In the genomic region with DNA sequence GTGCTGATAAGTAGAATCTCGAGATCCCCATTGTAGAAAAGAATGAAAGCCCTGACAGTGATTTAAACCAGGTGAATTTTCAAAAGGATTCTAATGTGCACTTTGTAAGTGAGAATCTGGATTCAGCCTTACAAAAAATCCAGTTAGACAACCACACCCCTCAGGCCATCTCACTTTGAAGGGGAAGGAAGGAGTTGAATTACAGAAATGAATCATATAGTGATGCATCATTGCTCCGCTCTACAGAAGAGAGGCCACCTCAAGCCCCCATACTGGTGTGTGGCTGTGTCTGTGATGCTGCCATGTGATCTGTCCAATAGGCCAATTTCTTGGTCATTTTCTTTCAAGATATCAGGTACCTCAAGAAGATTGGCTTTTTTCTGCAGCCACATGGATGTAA, we compare ENCODE assay signal across 12 cellular contexts.
DNase-seq lines count a peak whose midpoint lies in the region; ATAC-seq, FAIRE-seq and TF ChIP-seq lines count a peak whose summit lies in the region.
"Had no signal": no experiment of that assay in that cellular context is flagged by ENCODE, and none has a peak within 500 bp of the region (broad histone marks: within the 10 kb centered on the region; RNA-seq: fewer than 3 reads in every experiment).

No MANE protein-coding gene starts in this region.

- FAIRE-seq in RCC 7860 (lab: Jason Lieb, UNC), result no peak

- H3K4me3 ChIP-seq in HFF-Myc (replicated peaks; ENCODE audit: low read depth, low read length) (no peak overlapping the region), Peyer's patch (no peak overlapping the region)
- H3K4me3 ChIP-seq: upper lobe of left lung had no signal

- no peak overlapping the region for H3K27ac ChIP-seq in Peyer's patch
- H3K27ac ChIP-seq: upper lobe of left lung had no signal

- ATAC-seq in HG02642 (IDR thresholded peaks at IDR 0.05; ENCODE audit: poor library complexity, unreplicated experiment), result no peak
- ATAC-seq in HG02981 (IDR thresholded peaks at IDR 0.05; ENCODE audit: unreplicated experiment), result no peak

- H3K4me1 ChIP-seq in Peyer's patch, result no peaks in the 10 kb centered on the region
- H3K4me1 ChIP-seq: upper lobe of left lung had no signal

- TF ChIP-seq CTCF in HFF-Myc (IDR thresholded peaks at IDR 0.05; ENCODE audit: low read depth, low read length, missing control alignments) (no peak), Peyer's patch (IDR thresholded peaks at IDR 0.05) (no peak)

- no peaks in the 10 kb centered on the region for H3K9me3 ChIP-seq in Peyer's patch
- H3K9me3 ChIP-seq: upper lobe of left lung had no signal

- H3K27me3 ChIP-seq in Peyer's patch, result no peaks in the 10 kb centered on the region
- H3K27me3 ChIP-seq: upper lobe of left lung had no signal

- H3K36me3 ChIP-seq in Peyer's patch, result no peaks in the 10 kb centered on the region
- H3K36me3 ChIP-seq: upper lobe of left lung had no signal

- TF ChIP-seq POLR2A in Peyer's patch (IDR thresholded peaks at IDR 0.05), result no peak

- DNase-seq in EH (ENCODE audit: low read depth) (peak; percentile 77), HFF-Myc (ENCODE audit: extremely low read depth, low read depth) (peak; percentile 77), RCC 7860 (ENCODE audit: low spot score) (peak; percentile 57), fibroblast of peridontal ligament (ENCODE audit: extremely low read depth) (peak; percentile 75), UCSD-AML1 (lab: John Stamatoyannopoulos, UW; ENCODE audit: unreplicated experiment) (no peak), Peyer's patch (no peak)
- DNase-seq: activated naive CD4-positive, alpha-beta T cell treated with anti-CD3 and anti-CD28 coated beads, Interleukin-2, amount 50 U/mL, for 16 hours; NCI-H446; stimulated activated CD4-positive, alpha-beta T cell treated with anti-CD3 and anti-CD28 coated beads, Interleukin-2, amount 100 ng/mL, for 24 hours; upper lobe of left lung had no signal

Comparison
In these comparisons a context has a peak if more than half of its experiments do, and no peak if none do; other contexts are left out.
1. DNase-seq: peak in EH (single experiment), HFF-Myc (single experiment), RCC 7860 (single experiment) and fibroblast of peridontal ligament (single experiment); none in UCSD-AML1 (single experiment) and Peyer's patch (0 of 3).